In the genomic region with DNA sequence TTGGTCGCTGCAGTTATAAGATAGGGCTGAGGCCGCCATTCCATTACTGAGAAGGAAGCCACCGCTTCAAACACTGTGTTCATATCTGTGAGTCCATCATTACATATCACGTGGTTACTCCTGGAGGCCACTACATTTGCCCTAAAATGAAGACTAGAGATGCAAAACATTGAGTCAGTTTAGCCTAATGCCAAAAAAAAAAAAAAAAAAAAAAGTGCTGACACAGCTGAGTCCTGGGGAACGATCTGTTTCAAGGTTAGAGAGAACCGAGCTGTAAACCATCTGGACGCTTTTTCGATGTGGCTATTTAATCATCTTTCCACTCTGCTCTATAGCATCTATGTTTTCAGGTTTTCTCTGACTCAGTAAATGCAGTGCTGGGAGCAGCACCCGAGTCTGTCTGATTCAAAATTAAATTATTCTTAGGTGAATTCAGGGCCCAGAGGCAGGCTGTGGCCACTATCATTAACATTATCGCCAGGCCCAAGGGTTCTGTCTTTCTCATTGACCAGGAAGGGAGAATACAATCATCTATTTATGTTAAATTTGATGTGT, we compare ENCODE assay signal across 26 cellular contexts.
"Had no signal": no experiment of that assay in that cellular context is flagged by ENCODE, and none has a peak within 500 bp of the region (broad histone marks: within the 10 kb centered on the region; RNA-seq: fewer than 3 reads in every experiment).

No MANE protein-coding gene starts in this region.

- H3K27ac Mint-ChIP-seq: natural killer cell; stimulated activated naive B cell treated with anti-CD40 and anti-IgM and Interleukin-4, amounts not matched to agents 10 μg/mL and 1 μg/mL and 100 μg/mL, for 72 hours; stimulated activated naive CD8-positive, alpha-beta T cell treated with anti-CD3 and anti-CD28 coated beads, Interleukin-15, Interleukin-2, amounts not matched to agents 100 ng/mL and 50 ng/mL, for 24 hours had no signal

- H3K4me3 Mint-ChIP-seq: natural killer cell; stimulated activated naive B cell treated with anti-CD40 and anti-IgM and Interleukin-4, amounts not matched to agents 10 μg/mL and 1 μg/mL and 100 μg/mL, for 72 hours; stimulated activated naive CD8-positive, alpha-beta T cell treated with anti-CD3 and anti-CD28 coated beads, Interleukin-15, Interleukin-2, amounts not matched to agents 100 ng/mL and 50 ng/mL, for 24 hours had no signal

- FAIRE-seq: keratinocyte had no signal

- H3K4me1 ChIP-seq: gastrocnemius medialis, lower lobe of right lung, psoas muscle, spleen, suprapubic skin, transverse colon, upper lobe of right lung, uterus had no signal

- H3K4me3 ChIP-seq: coronary artery, gastrocnemius medialis, lower lobe of right lung, ovary, psoas muscle, skin epidermis, spleen, suprapubic skin, transverse colon, upper lobe of right lung, uterus had no signal

- H3K36me3 Mint-ChIP-seq: natural killer cell; stimulated activated naive B cell treated with anti-CD40 and anti-IgM and Interleukin-4, amounts not matched to agents 10 μg/mL and 1 μg/mL and 100 μg/mL, for 72 hours had no signal

- DNase-seq: dermis blood vessel endothelial cell; effector memory CD4-positive, alpha-beta T cell; foreskin fibroblast; gastrocnemius medialis; head of caudate nucleus; left ventricle myocardium superior; lower lobe of right lung; natural killer cell; occipital lobe; ovary; posterior cingulate gyrus; psoas muscle; right cardiac atrium; spleen; stimulated activated CD4-positive, alpha-beta T cell treated with anti-CD3 and anti-CD28 coated beads, Interleukin-2, amount 100 ng/mL, for 48 hours; stimulated activated naive B cell treated with anti-CD40 and anti-IgM and Interleukin-4, amounts not matched to agents 10 μg/mL and 1 μg/mL and 100 μg/mL, for 72 hours; transverse colon; upper lobe of right lung; uterus had no signal

- H3K9me3 ChIP-seq: gastrocnemius medialis, lower lobe of right lung, ovary, psoas muscle, suprapubic skin, transverse colon, upper lobe of right lung, uterus had no signal

- ATAC-seq: esophagus mucosa; gastrocnemius medialis; left ventricle myocardium superior; lower lobe of right lung; natural killer cell; psoas muscle; right cardiac atrium; stimulated activated naive B cell treated with anti-CD40 and anti-IgM and Interleukin-4, amounts not matched to agents 10 μg/mL and 1 μg/mL and 100 μg/mL, for 72 hours; upper lobe of right lung had no signal

- H3K27me3 Mint-ChIP-seq: stimulated activated naive B cell treated with anti-CD40 and anti-IgM and Interleukin-4, amounts not matched to agents 10 μg/mL and 1 μg/mL and 100 μg/mL, for 72 hours; stimulated activated naive CD8-positive, alpha-beta T cell treated with anti-CD3 and anti-CD28 coated beads, Interleukin-15, Interleukin-2, amounts not matched to agents 100 ng/mL and 50 ng/mL, for 24 hours had no signal

- H3K4me1 Mint-ChIP-seq: natural killer cell; stimulated activated naive B cell treated with anti-CD40 and anti-IgM and Interleukin-4, amounts not matched to agents 10 μg/mL and 1 μg/mL and 100 μg/mL, for 72 hours had no signal

- H3K27me3 ChIP-seq: gastrocnemius medialis, ovary, spleen, suprapubic skin, transverse colon, upper lobe of right lung, uterus had no signal

- H3K27ac ChIP-seq: coronary artery, epithelial cell of prostate, gastrocnemius medialis, lower lobe of right lung, ovary, psoas muscle, skin epidermis, spleen, suprapubic skin, transverse colon, upper lobe of right lung, uterus had no signal
